In genomic region chr7:121083138-121083789, GRCh38 we compare ENCODE assay signal across 1 cellular context.
A peak's percentile ranks its signal among the peaks of the same experiment; 100 is the strongest.
TF ChIP-seq lines count a peak whose summit lies in the region.

No MANE protein-coding gene starts in this region.

TF ChIP-seq in K562, 482 proteins besides CTCF, POLR2A, EP300 and RAD21 (continued from another document):
- TF ChIP-seq, protein P1, sequence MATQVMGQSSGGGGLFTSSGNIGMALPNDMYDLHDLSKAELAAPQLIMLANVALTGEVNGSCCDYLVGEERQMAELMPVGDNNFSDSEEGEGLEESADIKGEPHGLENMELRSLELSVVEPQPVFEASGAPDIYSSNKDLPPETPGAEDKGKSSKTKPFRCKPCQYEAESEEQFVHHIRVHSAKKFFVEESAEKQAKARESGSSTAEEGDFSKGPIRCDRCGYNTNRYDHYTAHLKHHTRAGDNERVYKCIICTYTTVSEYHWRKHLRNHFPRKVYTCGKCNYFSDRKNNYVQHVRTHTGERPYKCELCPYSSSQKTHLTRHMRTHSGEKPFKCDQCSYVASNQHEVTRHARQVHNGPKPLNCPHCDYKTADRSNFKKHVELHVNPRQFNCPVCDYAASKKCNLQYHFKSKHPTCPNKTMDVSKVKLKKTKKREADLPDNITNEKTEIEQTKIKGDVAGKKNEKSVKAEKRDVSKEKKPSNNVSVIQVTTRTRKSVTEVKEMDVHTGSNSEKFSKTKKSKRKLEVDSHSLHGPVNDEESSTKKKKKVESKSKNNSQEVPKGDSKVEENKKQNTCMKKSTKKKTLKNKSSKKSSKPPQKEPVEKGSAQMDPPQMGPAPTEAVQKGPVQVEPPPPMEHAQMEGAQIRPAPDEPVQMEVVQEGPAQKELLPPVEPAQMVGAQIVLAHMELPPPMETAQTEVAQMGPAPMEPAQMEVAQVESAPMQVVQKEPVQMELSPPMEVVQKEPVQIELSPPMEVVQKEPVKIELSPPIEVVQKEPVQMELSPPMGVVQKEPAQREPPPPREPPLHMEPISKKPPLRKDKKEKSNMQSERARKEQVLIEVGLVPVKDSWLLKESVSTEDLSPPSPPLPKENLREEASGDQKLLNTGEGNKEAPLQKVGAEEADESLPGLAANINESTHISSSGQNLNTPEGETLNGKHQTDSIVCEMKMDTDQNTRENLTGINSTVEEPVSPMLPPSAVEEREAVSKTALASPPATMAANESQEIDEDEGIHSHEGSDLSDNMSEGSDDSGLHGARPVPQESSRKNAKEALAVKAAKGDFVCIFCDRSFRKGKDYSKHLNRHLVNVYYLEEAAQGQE (CRISPR knock-in tag; IDR thresholded peaks at IDR 0.05; ENCODE audit: low read depth), result 0 out of 2 replicates have a peak, but pooled peaks have one; percentile 21
- TF ChIP-seq ZNF77 (CRISPR knock-in tag; IDR thresholded peaks at IDR 0.05), result 0 out of 2 replicates have a peak, but pooled peaks have one; percentile 25
- TF ChIP-seq PREB (CRISPR knock-in tag; IDR thresholded peaks at IDR 0.05), result no peak
- no peak for TF ChIP-seq HDAC8 (tag; IDR thresholded peaks at IDR 0.05)
- peak; percentile 41; the same call in 1 of the 2 replicates for TF ChIP-seq ZNF274 (IDR thresholded peaks at IDR 0.05; ENCODE audit: borderline replicate concordance, low read depth, low read length)
- TF ChIP-seq JUN (IDR thresholded peaks at IDR 0.05; ENCODE audit: borderline replicate concordance, low read depth, low read length), result 0 out of 2 replicates have a peak, but pooled peaks have one; percentile 15
- no peak for TF ChIP-seq JUN (CRISPR knock-in tag; IDR thresholded peaks at IDR 0.05; ENCODE audit: borderline replicate concordance)
- TF ChIP-seq SMARCA4 (IDR thresholded peaks at IDR 0.05), result peak; percentile 30
- TF ChIP-seq ZNF445 (CRISPR knock-in tag; IDR thresholded peaks at IDR 0.05; ENCODE audit: low read depth), result 0 out of 2 replicates have a peak, but pooled peaks have one; percentile 32
- no peak for TF ChIP-seq TAL1 (IDR thresholded peaks at IDR 0.05)
- 0 out of 2 replicates have a peak, but pooled peaks have one; percentile 16 for TF ChIP-seq ARID2 (IDR thresholded peaks at IDR 0.05)
- TF ChIP-seq RBM39 (optimal IDR thresholded peaks at IDR 0.05; ENCODE audit: low read depth, low read length), result peak; percentile 37
- peak; percentile 86 for TF ChIP-seq PRDM10 (IDR thresholded peaks at IDR 0.05; ENCODE audit: partially characterized antibody)
- TF ChIP-seq ZBTB17 (CRISPR knock-in tag; IDR thresholded peaks at IDR 0.05), result peak; percentile 81
- TF ChIP-seq, protein P2, sequence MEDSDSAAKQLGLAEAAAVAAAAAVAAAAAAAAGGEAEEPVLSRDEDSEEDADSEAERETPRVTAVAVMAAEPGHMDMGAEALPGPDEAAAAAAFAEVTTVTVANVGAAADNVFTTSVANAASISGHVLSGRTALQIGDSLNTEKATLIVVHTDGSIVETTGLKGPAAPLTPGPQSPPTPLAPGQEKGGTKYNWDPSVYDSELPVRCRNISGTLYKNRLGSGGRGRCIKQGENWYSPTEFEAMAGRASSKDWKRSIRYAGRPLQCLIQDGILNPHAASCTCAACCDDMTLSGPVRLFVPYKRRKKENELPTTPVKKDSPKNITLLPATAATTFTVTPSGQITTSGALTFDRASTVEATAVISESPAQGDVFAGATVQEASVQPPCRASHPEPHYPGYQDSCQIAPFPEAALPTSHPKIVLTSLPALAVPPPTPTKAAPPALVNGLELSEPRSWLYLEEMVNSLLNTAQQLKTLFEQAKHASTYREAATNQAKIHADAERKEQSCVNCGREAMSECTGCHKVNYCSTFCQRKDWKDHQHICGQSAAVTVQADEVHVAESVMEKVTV (CRISPR knock-in tag; IDR thresholded peaks at IDR 0.05), result 0 out of 2 replicates have a peak, but pooled peaks have one; percentile 50
- TF ChIP-seq NKRF (IDR thresholded peaks at IDR 0.05; ENCODE audit: borderline replicate concordance), result no peak; the same call in 1 of the 2 replicates
- TF ChIP-seq ZFPM2 (CRISPR knock-in tag; IDR thresholded peaks at IDR 0.05), result 0 out of 2 replicates have a peak, but pooled peaks have one; percentile 41
- TF ChIP-seq, protein P3, sequence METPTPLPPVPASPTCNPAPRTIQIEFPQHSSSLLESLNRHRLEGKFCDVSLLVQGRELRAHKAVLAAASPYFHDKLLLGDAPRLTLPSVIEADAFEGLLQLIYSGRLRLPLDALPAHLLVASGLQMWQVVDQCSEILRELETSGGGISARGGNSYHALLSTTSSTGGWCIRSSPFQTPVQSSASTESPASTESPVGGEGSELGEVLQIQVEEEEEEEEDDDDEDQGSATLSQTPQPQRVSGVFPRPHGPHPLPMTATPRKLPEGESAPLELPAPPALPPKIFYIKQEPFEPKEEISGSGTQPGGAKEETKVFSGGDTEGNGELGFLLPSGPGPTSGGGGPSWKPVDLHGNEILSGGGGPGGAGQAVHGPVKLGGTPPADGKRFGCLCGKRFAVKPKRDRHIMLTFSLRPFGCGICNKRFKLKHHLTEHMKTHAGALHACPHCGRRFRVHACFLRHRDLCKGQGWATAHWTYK (CRISPR knock-in tag; IDR thresholded peaks at IDR 0.05), result 0 out of 2 replicates have a peak, but pooled peaks have one; percentile 16
- TF ChIP-seq DACH1 (IDR thresholded peaks at IDR 0.05; ENCODE audit: partially characterized antibody), result peak; percentile 74
- TF ChIP-seq HINFP (tag; conservative IDR thresholded peaks at IDR 0.05; ENCODE audit: low read depth), result no peak
- peak; percentile 45 for TF ChIP-seq MAFF (IDR thresholded peaks at IDR 0.05; ENCODE audit: low read length)
- peak; percentile 91 for TF ChIP-seq POLR2AphosphoS2 (IDR thresholded peaks at IDR 0.05; ENCODE audit: low read length)
- TF ChIP-seq EWSR1 (IDR thresholded peaks at IDR 0.05; ENCODE audit: borderline replicate concordance, low read depth, partially characterized antibody), result no peak
- TF ChIP-seq TCF7 (IDR thresholded peaks at IDR 0.05; ENCODE audit: borderline replicate concordance), result no peak
- peak; percentile 43 for TF ChIP-seq KDM5B (IDR thresholded peaks at IDR 0.05; ENCODE audit: insufficient replicate concordance, low read depth, low read length)
- 0 out of 2 replicates have a peak, but pooled peaks have one; percentile 14 for TF ChIP-seq GABPB2 (CRISPR knock-in tag; conservative IDR thresholded peaks at IDR 0.05)
- TF ChIP-seq THRA (IDR thresholded peaks at IDR 0.05), result no peak
- TF ChIP-seq ZNF143 (CRISPR knock-in tag; IDR thresholded peaks at IDR 0.05), result no peak
- TF ChIP-seq ZNF324 (CRISPR knock-in tag; IDR thresholded peaks at IDR 0.05), result peak; percentile 14; the same call in 1 of the 2 replicates
- peak; percentile 16; the same call in 1 of the 2 replicates for TF ChIP-seq HMBOX1 (IDR thresholded peaks at IDR 0.05)
- TF ChIP-seq SAFB2 (IDR thresholded peaks at IDR 0.05; ENCODE audit: borderline replicate concordance, low read depth, low read length, severe bottlenecking), result no peak
- peak; percentile 73 for TF ChIP-seq FOSL1 (tag; conservative IDR thresholded peaks at IDR 0.05)
- TF ChIP-seq MED1 (CRISPR knock-in tag; IDR thresholded peaks at IDR 0.05; ENCODE audit: borderline replicate concordance), result no peak
- TF ChIP-seq FOXJ3 (CRISPR knock-in tag; IDR thresholded peaks at IDR 0.05), result no peak
- TF ChIP-seq NCOA6 (IDR thresholded peaks at IDR 0.05), result 0 out of 2 replicates have a peak, but pooled peaks have one; percentile 23
- no peak for TF ChIP-seq ZNF174 (CRISPR knock-in tag; IDR thresholded peaks at IDR 0.05)
